ENCODE assay signal across 6 cellular contexts in genomic region chr1:815147-815922, GRCh38.
DNase-seq lines count a peak whose midpoint lies in the region; ATAC-seq and TF ChIP-seq lines count a peak whose summit lies in the region.
"Not testable (repeated sequence)": the region's sequence is repeated elsewhere in the genome, so short reads cannot be mapped to it uniquely, and the experiment has no call there.

No MANE protein-coding gene starts in this region.

- CTCF ChIA-PET in HEK293 (lab: Yijun Ruan, JAX), result not testable (repeated sequence)

- POLR2A ChIA-PET in HEK293 (lab: Yijun Ruan, JAX), result not testable (repeated sequence)

- not testable (repeated sequence) for H3K9me3 ChIP-seq in HEK293 (ENCODE audit: control insufficient read depth, insufficient read depth, low read depth, low read length); mucosa of descending colon

- not testable (repeated sequence) for H3K36me3 ChIP-seq in HEK293 (ENCODE audit: control insufficient read depth in 2 of 2, insufficient read depth in 1 of 2, low read length in 2 of 2); mucosa of descending colon (ENCODE audit: low read depth)

- H3K4me3 Mint-ChIP-seq in central memory CD8-positive, alpha-beta T cell, result not testable (repeated sequence)
- peak overlapping the region in 1 of 2 donors; percentile 5 for H3K4me3 Mint-ChIP-seq in effector memory CD8-positive, alpha-beta T cell
- peak overlapping the region in 2 of 5 donors; percentile 17 to 21 for H3K4me3 Mint-ChIP-seq in immature natural killer cell

- H3K9me3 Mint-ChIP-seq in central memory CD8-positive, alpha-beta T cell; effector memory CD8-positive, alpha-beta T cell; immature natural killer cell: not testable (repeated sequence)

- H3K27ac ChIP-seq in HEK293 (ENCODE audit: extremely low read depth, low read depth, low read length), result not testable (repeated sequence)
- H3K27ac ChIP-seq in VCaP, result peak overlapping the region; percentile 86

- H3K36me3 Mint-ChIP-seq in central memory CD8-positive, alpha-beta T cell (ENCODE audit: insufficient read depth); effector memory CD8-positive, alpha-beta T cell (ENCODE audit: insufficient read depth); immature natural killer cell: not testable (repeated sequence)

- H3K4me1 Mint-ChIP-seq in central memory CD8-positive, alpha-beta T cell, result peaks cover 14% of the 10 kb centered on the region
- peaks cover 8 to 13% of the 10 kb centered on the region in 2 donors for H3K4me1 Mint-ChIP-seq in effector memory CD8-positive, alpha-beta T cell (ENCODE audit: low read depth in 2 of 2)
- H3K4me1 Mint-ChIP-seq in immature natural killer cell, result peaks cover 22 to 24% of the 10 kb centered on the region in 2 donors

- DNase-seq in central memory CD8-positive, alpha-beta T cell (ENCODE audit: low spot score in 2 of 2); effector memory CD8-positive, alpha-beta T cell; immature natural killer cell; mucosa of descending colon: not testable (repeated sequence)

- H3K4me1 ChIP-seq in HEK293 (ENCODE audit: control insufficient read depth, insufficient read depth, low read length); mucosa of descending colon (ENCODE audit: low read depth): not testable (repeated sequence)

- peak overlapping the region; percentile 50 for H3K27ac Mint-ChIP-seq in central memory CD8-positive, alpha-beta T cell (ENCODE audit: low read depth)
- peak overlapping the region in 1 of 2 donors; percentile 8 for H3K27ac Mint-ChIP-seq in effector memory CD8-positive, alpha-beta T cell
- peak overlapping the region in 4 of 6 donors; percentile 50 to 84 (median 72) for H3K27ac Mint-ChIP-seq in immature natural killer cell

- intact Hi-C loops in mucosa of descending colon (cut with DNase I, micrococcal nuclease), result not testable (repeated sequence)

- not testable (repeated sequence) for TF ChIP-seq CTCF in HEK293 (tag by site-specific recombination; IDR thresholded peaks at IDR 0.05); VCaP (conservative IDR thresholded peaks at IDR 0.05); mucosa of descending colon (IDR thresholded peaks at IDR 0.05)

- ATAC-seq in central memory CD8-positive, alpha-beta T cell (replicated peaks; ENCODE audit: extremely low read depth, poor library complexity, severe bottlenecking), result not testable (repeated sequence)
- peak; percentile 51 for ATAC-seq in effector memory CD8-positive, alpha-beta T cell (replicated peaks)
- peak; percentile 83 for ATAC-seq in mucosa of descending colon

- not testable (repeated sequence) for H3K4me3 ChIP-seq in HEK293 (ENCODE audit: low read depth, low read length); mucosa of descending colon

- not testable (repeated sequence) for H3K27me3 Mint-ChIP-seq in central memory CD8-positive, alpha-beta T cell; effector memory CD8-positive, alpha-beta T cell; immature natural killer cell (ENCODE audit: low read depth in 3 of 3)

TF ChIP-seq in HEK293, 187 proteins besides CTCF, POLR2A, EP300 and RAD21:
- 0 out of 2 replicates have a peak, but pooled peaks have one; percentile 27 for TF ChIP-seq PRDM10 (tag by site-specific recombination; IDR thresholded peaks at IDR 0.05)
TF ChIP-seq in HEK293: peak in this region for 1; not testable (repeated sequence) for 186.
